11 cellular contexts compared by ENCODE assay signal in the genomic region with DNA sequence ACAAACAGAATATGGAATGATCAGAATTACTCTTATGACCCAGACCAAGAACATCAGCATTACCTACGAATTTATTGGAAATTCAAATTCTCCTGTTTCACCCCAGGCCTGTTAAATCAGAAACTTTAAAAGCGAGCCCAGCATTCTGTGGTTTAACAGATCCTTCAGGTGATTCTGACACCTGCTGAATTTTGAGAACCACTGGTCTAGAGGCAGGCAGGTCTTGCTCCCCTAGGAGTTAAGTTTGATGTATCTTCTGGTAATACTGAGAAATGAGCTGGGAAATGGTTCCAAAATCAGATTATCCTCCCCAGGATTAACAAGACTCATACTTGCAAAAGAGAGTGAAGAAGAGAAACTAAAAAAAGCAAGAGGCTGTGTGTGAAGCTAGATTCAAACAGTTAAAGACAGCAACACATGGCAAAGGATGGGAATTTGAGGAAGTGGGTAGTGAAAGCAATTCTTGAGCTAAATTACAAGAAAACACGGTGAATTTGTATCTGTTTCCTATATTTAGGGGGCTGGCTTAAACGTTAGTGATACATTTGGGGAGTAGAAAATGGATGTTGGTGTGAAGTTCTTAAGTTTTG.
DNase-seq lines count a peak whose midpoint lies in the region; ATAC-seq and TF ChIP-seq lines count a peak whose summit lies in the region.
"Had no signal": no experiment of that assay in that cellular context is flagged by ENCODE, and none has a peak within 500 bp of the region (broad histone marks: within the 10 kb centered on the region; RNA-seq: fewer than 3 reads in every experiment).

No MANE protein-coding gene starts in this region.

- H3K9ac ChIP-seq in trophoblast cell (ENCODE audit: low read length), result no peak overlapping the region
- H3K9ac ChIP-seq: GM23248 had no signal

- no peak overlapping the region for H3K4me3 Mint-ChIP-seq in GM23338

- H3K36me3 ChIP-seq in GM23338 (ENCODE audit: insufficient read depth), result peaks cover 16% of the 10 kb centered on the region
- peaks cover 13% of the 10 kb centered on the region for H3K36me3 ChIP-seq in Panc1 (ENCODE audit: control insufficient read depth, insufficient read depth, low read length)
- H3K36me3 ChIP-seq in trophoblast cell (ENCODE audit: control insufficient read depth in 1 of 2, insufficient read depth in 2 of 2, low read length in 2 of 2), result peaks cover 8 to 15% of the 10 kb centered on the region in 2 experiments

- H2AK5ac ChIP-seq in trophoblast cell (ENCODE audit: low read length), result no peak overlapping the region

- H3K9me3 Mint-ChIP-seq in GM23338, result no peaks in the 10 kb centered on the region

- H2BK12ac ChIP-seq in trophoblast cell (ENCODE audit: low read length), result no peak overlapping the region

- H3K4me2 ChIP-seq in GM23338, result no peak overlapping the region
- no peak overlapping the region for H3K4me2 ChIP-seq in trophoblast cell (ENCODE audit: low read length)
- H3K4me2 ChIP-seq: PC-9 had no signal

- H3K9me3 ChIP-seq in Panc1 (ENCODE audit: control insufficient read depth, insufficient read depth, low read depth, low read length) (no peaks in the 10 kb centered on the region), trophoblast cell (ENCODE audit: insufficient read depth, low read depth, low read length) (no peaks in the 10 kb centered on the region)

- BruUV-seq in Panc1 (replicated peaks; lab: Mats Ljungman, UMichigan), result no TSS peak

- no peak overlapping the region for H3K23ac ChIP-seq in trophoblast cell (ENCODE audit: low read length)

- H3K4ac ChIP-seq in trophoblast cell (ENCODE audit: low read depth, low read length), result peak overlapping the region; percentile 65

- no peaks in the 10 kb centered on the region for H3K27me3 ChIP-seq in GM23338 (ENCODE audit: insufficient read depth)
- H3K27me3 ChIP-seq in Panc1 (ENCODE audit: control insufficient read depth, insufficient read depth, low read length), result no peaks in the 10 kb centered on the region
- no peaks in the 10 kb centered on the region for H3K27me3 ChIP-seq in trophoblast cell (ENCODE audit: insufficient read depth, low read length)

- H2AFZ ChIP-seq in GM23338 (no peak overlapping the region), trophoblast cell (ENCODE audit: insufficient read depth, low read length, poor library complexity) (no peak overlapping the region)
- H2AFZ ChIP-seq: GM23248, PC-9 had no signal

- H2BK120ac ChIP-seq in trophoblast cell (ENCODE audit: insufficient read depth, low read length, poor library complexity), result no peak overlapping the region

- no peak overlapping the region for H3K14ac ChIP-seq in trophoblast cell (ENCODE audit: low read length)

- no CpG with 5 or more reads among the region's 4 CpGs for WGBS in trophoblast cell (ENCODE audit: extremely low coverage, insufficient coverage, insufficient read length)

- POLR2A ChIA-PET in Panc1 (lab: Charles Lee), result no interaction called here

- H3K27me3 Mint-ChIP-seq in GM23338 (ENCODE audit: insufficient read depth, low read depth, poor library complexity), result peaks cover 2% of the 10 kb centered on the region

- no peak overlapping the region for H4K12ac ChIP-seq in trophoblast cell (ENCODE audit: low read depth, low read length)

- peaks cover 15% of the 10 kb centered on the region; the same call in 2 of the 3 replicates for H3K36me3 Mint-ChIP-seq in GM23338 (ENCODE audit: low read depth)

- 0 out of 2 replicates have a peak, but pooled peaks cover 8% of the 10 kb centered on the region for H3K4me1 ChIP-seq in GM23338 (ENCODE audit: insufficient read depth)
- peaks cover 46% of the 10 kb centered on the region for H3K4me1 ChIP-seq in Panc1 (ENCODE audit: control insufficient read depth, insufficient read depth, low read length)
- peaks cover 7 to 12% of the 10 kb centered on the region in 2 experiments for H3K4me1 ChIP-seq in trophoblast cell (ENCODE audit: control insufficient read depth in 1 of 2, insufficient read depth in 2 of 2, low read length in 2 of 2)

- no peaks in the 10 kb centered on the region for H3F3A ChIP-seq in GM23338 (replicated peaks; ENCODE audit: low read depth)

- no peak for DNase-seq in GM23338 (ENCODE audit: low spot score)
- no peak for DNase-seq in Panc1 (ENCODE audit: low read depth, low spot score)
- DNase-seq in trophoblast cell, result no peak
- DNase-seq in mesenteric fat pad (ENCODE audit: low spot score), result no peak
- DNase-seq in activated CD4-positive, alpha-beta T cell treated with anti-CD3 and anti-CD28 coated beads for 4 hours, result no peak
- DNase-seq: GM23248, hippocampal formation, PC-9 had no signal

- no peak overlapping the region for H3K4me3 ChIP-seq in GM23338
- H3K4me3 ChIP-seq in Panc1 (ENCODE audit: low read depth in 2 of 2, low read length in 2 of 2), result no peak overlapping the region
- no peak overlapping the region for H3K4me3 ChIP-seq in trophoblast cell (ENCODE audit: low read depth, low read length)
- H3K4me3 ChIP-seq: GM23248, PC-9 had no signal

- peaks cover 79% of the 10 kb centered on the region for H3K79me2 ChIP-seq in GM23338 (replicated peaks; ENCODE audit: insufficient read depth)
- H3K79me2 ChIP-seq in trophoblast cell (ENCODE audit: control insufficient read depth, insufficient read depth, low read length, poor library complexity), result peaks cover 9% of the 10 kb centered on the region

- intact Hi-C loops in Panc1 (cut with micrococcal nuclease; ENCODE audit: unreplicated experiment), result no loop called here

- H3K27ac ChIP-seq in GM23338 (ENCODE audit: low read depth), result peak overlapping the region; percentile 69
- H3K27ac ChIP-seq in Panc1 (ENCODE audit: low read length), result peak overlapping the region; percentile 59
- H3K27ac ChIP-seq in trophoblast cell (ENCODE audit: low read depth, low read length), result no peak overlapping the region
- H3K27ac ChIP-seq: GM23248, PC-9 had no signal

- CTCF ChIA-PET in Panc1 (lab: Charles Lee), result no interaction called here

- in situ Hi-C loops in Panc1 (cut with HindIII; ENCODE audit: low pct_unique_long_range_greater_than_20kb, low sequenced_read_pairs), result no loop called here

- H3K18ac ChIP-seq in trophoblast cell (ENCODE audit: low read length), result no peak overlapping the region

- H3K79me1 ChIP-seq in trophoblast cell (ENCODE audit: low read length), result peaks cover 2% of the 10 kb centered on the region

- ATAC-seq in GM18498 (IDR thresholded peaks at IDR 0.05; ENCODE audit: unreplicated experiment), result peak; percentile 45
- no peak for ATAC-seq in GM23338
- no peak for ATAC-seq in Panc1
- no peak for ATAC-seq in GM21381 (IDR thresholded peaks at IDR 0.05; ENCODE audit: unreplicated experiment)
- no peak for ATAC-seq in HG03039 (IDR thresholded peaks at IDR 0.05; ENCODE audit: unreplicated experiment)

- no peak overlapping the region for H4K91ac ChIP-seq in trophoblast cell (ENCODE audit: low read depth, low read length)

- H3K9me2 ChIP-seq in GM23338 (ENCODE audit: insufficient read depth), result no peaks in the 10 kb centered on the region

- no peak overlapping the region for H4K8ac ChIP-seq in trophoblast cell (ENCODE audit: low read depth, low read length)

- peaks cover 12% of the 10 kb centered on the region for H4K20me1 ChIP-seq in GM23338 (replicated peaks; ENCODE audit: insufficient read depth)

- peaks cover 6% of the 10 kb centered on the region; the same call in 1 of the 3 replicates for H3K4me1 Mint-ChIP-seq in GM23338

- H3K27ac Mint-ChIP-seq in GM23338, result no peak overlapping the region

- no peak for TF ChIP-seq CTCF in GM23338 (conservative IDR thresholded peaks at IDR 0.05; ENCODE audit: low read depth in 2 of 2)
- TF ChIP-seq CTCF in Panc1 (IDR thresholded peaks at IDR 0.05), result no peak

- no peak overlapping the region for H2BK5ac ChIP-seq in trophoblast cell (ENCODE audit: low read depth, low read length, poor library complexity)

TF ChIP-seq in GM23338, 12 proteins besides CTCF, POLR2A, EP300 and RAD21 (continues in another document):
- TF ChIP-seq EZH2 (IDR thresholded peaks at IDR 0.05; ENCODE audit: low read depth, unreplicated experiment), result no peak
- TF ChIP-seq REST (IDR thresholded peaks at IDR 0.05; ENCODE audit: unreplicated experiment), result no peak
- TF ChIP-seq NANOG (IDR thresholded peaks at IDR 0.05; ENCODE audit: borderline replicate concordance), result no peak
- TF ChIP-seq, protein P1, sequence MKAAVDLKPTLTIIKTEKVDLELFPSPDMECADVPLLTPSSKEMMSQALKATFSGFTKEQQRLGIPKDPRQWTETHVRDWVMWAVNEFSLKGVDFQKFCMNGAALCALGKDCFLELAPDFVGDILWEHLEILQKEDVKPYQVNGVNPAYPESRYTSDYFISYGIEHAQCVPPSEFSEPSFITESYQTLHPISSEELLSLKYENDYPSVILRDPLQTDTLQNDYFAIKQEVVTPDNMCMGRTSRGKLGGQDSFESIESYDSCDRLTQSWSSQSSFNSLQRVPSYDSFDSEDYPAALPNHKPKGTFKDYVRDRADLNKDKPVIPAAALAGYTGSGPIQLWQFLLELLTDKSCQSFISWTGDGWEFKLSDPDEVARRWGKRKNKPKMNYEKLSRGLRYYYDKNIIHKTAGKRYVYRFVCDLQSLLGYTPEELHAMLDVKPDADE (IDR thresholded peaks at IDR 0.05), result no peak
- no peak for TF ChIP-seq ZNF114 (CRISPR knock-in tag; IDR thresholded peaks at IDR 0.05)
